In the genomic region with DNA sequence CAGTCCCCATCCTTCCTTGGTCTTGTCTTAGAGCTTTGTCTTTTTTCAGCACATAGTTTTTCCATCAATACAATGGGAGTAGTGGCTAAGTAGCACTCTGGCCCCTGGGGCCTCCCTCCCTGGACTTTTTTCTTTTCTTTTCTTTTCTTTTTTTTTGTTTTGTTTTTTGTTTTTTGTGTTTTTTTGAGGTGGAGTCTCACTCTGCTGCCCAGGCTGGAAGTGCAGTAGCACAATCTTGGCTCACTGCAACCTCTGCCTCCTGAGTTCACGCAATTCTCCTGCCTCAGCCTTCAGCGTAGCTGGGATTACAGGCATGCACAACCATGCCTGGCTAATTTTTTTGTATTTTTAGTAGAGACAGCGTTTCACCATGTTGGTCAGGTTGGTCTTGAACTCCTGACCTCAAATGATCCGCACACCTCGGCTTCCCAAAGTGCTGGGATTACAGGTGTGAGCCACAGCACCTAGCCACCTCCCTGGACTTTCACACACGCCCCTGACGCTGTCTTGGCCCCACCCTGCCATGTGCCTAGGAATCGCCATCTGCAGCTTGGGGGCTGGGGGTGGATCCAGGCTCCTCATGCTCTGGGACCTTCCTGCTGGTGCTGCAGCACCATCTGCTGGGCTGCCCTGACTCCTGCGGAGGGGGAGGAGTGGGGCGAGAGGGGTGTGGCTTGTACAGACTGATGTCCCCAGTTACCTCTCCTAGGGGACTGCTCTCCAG, we compare ENCODE assay signal across 8 cellular contexts. TPM values are rescaled to one million over a fixed set of nuclear protein-coding genes. Genes with fewer than 3 reads are reported as not detected.
DNase-seq lines count a peak whose midpoint lies in the region; ATAC-seq and TF ChIP-seq lines count a peak whose summit lies in the region.

No MANE protein-coding gene starts in this region.

- peak overlapping the region; percentile 53 for H3K9ac ChIP-seq in NT2/D1 (ENCODE audit: insufficient read length, low read depth)
- H3K9ac ChIP-seq in endocrine pancreas (ENCODE audit: control insufficient read depth, insufficient read depth, low read length), result peak overlapping the region; percentile 17

- H3K9me3 ChIP-seq in NT2/D1 (ENCODE audit: insufficient read depth, low read length) (no peaks in the 10 kb centered on the region), endocrine pancreas (ENCODE audit: control insufficient read depth, low read length) (no peaks in the 10 kb centered on the region)

- no peak for ATAC-seq in HG03439 (IDR thresholded peaks at IDR 0.05; ENCODE audit: unreplicated experiment)

- H3K27ac Mint-ChIP-seq in mesothelial cell of epicardium, result peak overlapping the region; percentile 85

- DNase-seq in HS-27A (ENCODE audit: low read depth), result peak; percentile 82
- DNase-seq in NT2/D1 (ENCODE audit: low read depth, low spot score), result peak; percentile 90
- DNase-seq in activated CD8-positive, alpha-beta memory T cell treated with anti-CD3 and anti-CD28 coated beads, Interleukin-2, amount 50 U/mL, for 1 hour (ENCODE audit: extremely low read depth), result peak; percentile 59
- DNase-seq in mesothelial cell of epicardium (ENCODE audit: low spot score in 2 of 2, unreplicated experiment in 2 of 2), result peak; percentile 75 to 85
- peak; percentile 71 for DNase-seq in stimulated activated CD8-positive, alpha-beta memory T cell treated with anti-CD3 and anti-CD28 coated beads, Interleukin-15, amount 100 ng/mL, for 1 hour (ENCODE audit: low read depth)

- H3K4me3 Mint-ChIP-seq in mesothelial cell of epicardium, result peak overlapping the region; percentile 87

- no peaks in the 10 kb centered on the region for H3K27me3 Mint-ChIP-seq in mesothelial cell of epicardium (ENCODE audit: low read depth)

- H3K9me3 Mint-ChIP-seq in mesothelial cell of epicardium, result no peaks in the 10 kb centered on the region

- H3K4me1 ChIP-seq in NT2/D1 (ENCODE audit: insufficient read depth, insufficient read length), result peaks cover 18% of the 10 kb centered on the region
- H3K4me1 ChIP-seq in endocrine pancreas (ENCODE audit: control insufficient read depth, insufficient read depth, low read length), result no peaks in the 10 kb centered on the region

- H3K27me3 ChIP-seq in NT2/D1 (ENCODE audit: insufficient read depth, insufficient read length) (peaks cover 20% of the 10 kb centered on the region), endocrine pancreas (ENCODE audit: control insufficient read depth, insufficient read depth, low read length) (no peaks in the 10 kb centered on the region)

- peak; percentile 97 for TF ChIP-seq CTCF in GM12873 (IDR thresholded peaks at IDR 0.05; ENCODE audit: insufficient read depth, low read depth, low read length, missing control alignments)
- peak; percentile 40 for TF ChIP-seq CTCF in mesothelial cell of epicardium (IDR thresholded peaks at IDR 0.05; ENCODE audit: unreplicated experiment)

- peaks cover 4% of the 10 kb centered on the region for H3K36me3 Mint-ChIP-seq in mesothelial cell of epicardium

- H3K4me3 ChIP-seq in NT2/D1 (ENCODE audit: insufficient read length, low read depth), result no peak overlapping the region
- H3K4me3 ChIP-seq in endocrine pancreas (ENCODE audit: control insufficient read depth, insufficient read depth, low read length), result no peak overlapping the region

- H3K4me1 Mint-ChIP-seq in mesothelial cell of epicardium, result peaks cover 46% of the 10 kb centered on the region

- peaks cover 49% of the 10 kb centered on the region for H3K36me3 ChIP-seq in NT2/D1 (ENCODE audit: insufficient read depth, insufficient read length, low read length)
- H3K36me3 ChIP-seq in endocrine pancreas (ENCODE audit: control insufficient read depth, insufficient read depth, low read length), result no peaks in the 10 kb centered on the region

RNA-seq across cellular contexts. Expression of a gene that starts 2.8 kb away (rescaled TPM):
- total RNA-seq in mesothelial cell of epicardium, result 62.0 to 66.6 TPM (median 62.2 TPM) in 3 replicates

RNA-seq across cellular contexts. Expression of a gene that starts 53.6 kb away (rescaled TPM):
- 0.20 TPM in 1 of 3 replicates, not detected in the others for total RNA-seq in mesothelial cell of epicardium
